1 cellular context compared by ENCODE assay signal in the genomic region with DNA sequence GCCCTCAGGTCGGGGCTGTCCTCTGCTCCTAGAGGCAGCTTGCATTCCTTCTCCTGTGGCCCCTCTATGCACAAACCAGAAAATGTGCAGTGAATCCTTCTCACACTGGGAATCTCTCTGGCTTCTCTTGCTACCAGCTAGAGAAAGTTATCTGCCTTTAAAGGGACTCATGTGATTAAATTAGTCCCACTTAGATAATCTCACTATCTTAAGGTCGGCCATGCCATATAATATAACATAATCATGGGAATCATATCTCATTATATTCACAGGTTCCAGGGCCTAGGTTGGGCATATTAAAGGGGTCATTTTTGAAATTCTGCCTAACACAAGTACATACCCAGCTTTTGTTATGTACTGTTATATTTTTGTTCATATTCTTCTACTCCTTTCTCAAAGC.
TF ChIP-seq lines count a peak whose summit lies in the region.

No MANE protein-coding gene starts in this region.

TF ChIP-seq in IMR-90, 13 proteins besides CTCF, POLR2A, EP300 and RAD21 (continued from another document):
- TF ChIP-seq ELK1 (IDR thresholded peaks at IDR 0.05; ENCODE audit: borderline replicate concordance, low read depth, low read length) (no peak), SMC3 (IDR thresholded peaks at IDR 0.05; ENCODE audit: low read depth, low read length) (no peak)
